7 cellular contexts compared by ENCODE assay signal in genomic region chrX:131157656-131158055, GRCh38.
DNase-seq lines count a peak whose midpoint lies in the region; ATAC-seq and TF ChIP-seq lines count a peak whose summit lies in the region.
"Not testable (repeated sequence)": the region's sequence is repeated elsewhere in the genome, so short reads cannot be mapped to it uniquely, and the experiment has no call there.

No MANE protein-coding gene starts in this region.

- H3K18ac ChIP-seq in neuronal stem cell (ENCODE audit: low read length) = not testable (repeated sequence)

- H3K4me1 Mint-ChIP-seq in endothelial cell (ENCODE audit: unreplicated experiment); mesothelial cell of epicardium: not testable (repeated sequence)

- H3K36me3 ChIP-seq in ES-I3 (ENCODE audit: insufficient read depth, low read length); HUES6 (ENCODE audit: control insufficient read depth, insufficient read depth, low read length); body of pancreas (replicated peaks in 1 of 2; ENCODE audit: insufficient read depth in 1 of 2, low read depth in 2 of 2); iPS DF 6.9 (ENCODE audit: control insufficient read depth, insufficient read depth, low read length); neuronal stem cell (replicated peaks in 1 of 2; ENCODE audit: control insufficient read depth in 2 of 2, insufficient read depth in 2 of 2, low read length in 2 of 2): not testable (repeated sequence)

- H3K14ac ChIP-seq in neuronal stem cell (ENCODE audit: low read length) = not testable (repeated sequence)

- H2AK5ac ChIP-seq in neuronal stem cell (ENCODE audit: low read depth, low read length) = not testable (repeated sequence)

- not testable (repeated sequence) for TF ChIP-seq POLR2A in body of pancreas (IDR thresholded peaks at IDR 0.05)

- not testable (repeated sequence) for ATAC-seq in body of pancreas

- not testable (repeated sequence) for H3K79me1 ChIP-seq in neuronal stem cell (ENCODE audit: low read depth, low read length)

- H3K27ac ChIP-seq in HUES6 (ENCODE audit: low read depth, low read length); body of pancreas; iPS DF 6.9 (ENCODE audit: low read length); neuronal stem cell (replicated peaks; ENCODE audit: low read length): not testable (repeated sequence)

- 8% methylated on average over 2 of the region's 16 CpGs; no CpG with 5 or more reads in 1 of the 2 donors for WGBS in body of pancreas, 2 donors
- WGBS in iPS DF 6.9 (ENCODE audit: insufficient coverage, insufficient read length) = no CpG with 5 or more reads among the region's 16 CpGs
- no CpG with 5 or more reads among the region's 16 CpGs for WGBS in neuronal stem cell (ENCODE audit: extremely low coverage in 2 of 2, insufficient read length in 2 of 2, insufficient replicate concordance in 1 of 2), 2 donors

- H4K8ac ChIP-seq in neuronal stem cell (ENCODE audit: low read depth, low read length) = not testable (repeated sequence)

- not testable (repeated sequence) for H3K4ac ChIP-seq in neuronal stem cell (ENCODE audit: low read length)

- not testable (repeated sequence) for H3K27ac Mint-ChIP-seq in endothelial cell (ENCODE audit: unreplicated experiment); mesothelial cell of epicardium

- H2BK120ac ChIP-seq in neuronal stem cell (ENCODE audit: low read depth, low read length) = not testable (repeated sequence)

- H3K27me3 Mint-ChIP-seq in endothelial cell (ENCODE audit: unreplicated experiment) = not testable (repeated sequence)
- H3K27me3 Mint-ChIP-seq in mesothelial cell of epicardium (ENCODE audit: low read depth) = peaks cover 49% of the 10 kb centered on the region

- H2AFZ ChIP-seq in neuronal stem cell (ENCODE audit: low read length) = not testable (repeated sequence)

- H3K4me3 ChIP-seq in HUES6 (ENCODE audit: low read depth, low read length) (peak overlapping the region; percentile 73), iPS DF 6.9 (ENCODE audit: low read length) (peak overlapping the region; percentile 48; the same call in 1 of the 2 replicates)
- not testable (repeated sequence) for H3K4me3 ChIP-seq in body of pancreas; neuronal stem cell (ENCODE audit: low read length in 2 of 2)

- H3K23ac ChIP-seq in neuronal stem cell (ENCODE audit: low read depth, low read length, poor library complexity) = not testable (repeated sequence)

- H3K27me3 ChIP-seq in HUES6 (ENCODE audit: control insufficient read depth, insufficient read depth, low read length) = peaks cover 12% of the 10 kb centered on the region; the same call in 1 of the 2 replicates
- H3K27me3 ChIP-seq in body of pancreas; iPS DF 6.9 (ENCODE audit: control insufficient read depth, insufficient read depth, low read length); neuronal stem cell (ENCODE audit: control insufficient read depth in 3 of 3, insufficient read depth in 3 of 3, low read depth in 1 of 3, low read length in 3 of 3): not testable (repeated sequence)

- H2BK15ac ChIP-seq in neuronal stem cell (ENCODE audit: low read length) = not testable (repeated sequence)

- intact Hi-C loops in body of pancreas (cut with DNase I) = not testable (repeated sequence)

- DNase-seq in body of pancreas = peak; percentile 1 to 54 (median 20)
- DNase-seq in endothelial cell (ENCODE audit: low spot score) = peak; percentile 3
- DNase-seq in iPS DF 6.9 (ENCODE audit: low read depth, low spot score); mesothelial cell of epicardium (ENCODE audit: low spot score in 2 of 2, unreplicated experiment in 2 of 2); neuronal stem cell (ENCODE audit: low spot score): not testable (repeated sequence)

- H3K9me3 Mint-ChIP-seq in endothelial cell (ENCODE audit: unreplicated experiment) = not testable (repeated sequence)
- peaks cover 15% of the 10 kb centered on the region for H3K9me3 Mint-ChIP-seq in mesothelial cell of epicardium

- H2BK12ac ChIP-seq in neuronal stem cell (ENCODE audit: low read length) = not testable (repeated sequence)

- peak overlapping the region; percentile 26 for H3K4me3 Mint-ChIP-seq in endothelial cell (ENCODE audit: unreplicated experiment)
- H3K4me3 Mint-ChIP-seq in mesothelial cell of epicardium = peak overlapping the region; percentile 62

- peak overlapping the region; percentile 48; the same call in 1 of the 2 replicates for H3K9ac ChIP-seq in ES-I3 (ENCODE audit: low read depth, low read length)
- H3K9ac ChIP-seq in HUES6 (ENCODE audit: low read length); neuronal stem cell (ENCODE audit: low read depth, low read length, poor library complexity): not testable (repeated sequence)

- H3K36me3 Mint-ChIP-seq in endothelial cell (ENCODE audit: low read depth, unreplicated experiment); mesothelial cell of epicardium: not testable (repeated sequence)

- not testable (repeated sequence) for TF ChIP-seq CTCF in body of pancreas (IDR thresholded peaks at IDR 0.05); endothelial cell (IDR thresholded peaks at IDR 0.05; ENCODE audit: unreplicated experiment); mesothelial cell of epicardium (IDR thresholded peaks at IDR 0.05; ENCODE audit: unreplicated experiment)

- not testable (repeated sequence) for H4K91ac ChIP-seq in neuronal stem cell (ENCODE audit: low read depth, low read length, poor library complexity)

- H3K9me3 ChIP-seq in ES-I3 (ENCODE audit: control insufficient read depth, insufficient read depth, low read length); HUES6 (ENCODE audit: control insufficient read depth, insufficient read depth, low read depth, low read length); body of pancreas; iPS DF 6.9 (ENCODE audit: control insufficient read depth, insufficient read depth, low read length); neuronal stem cell (replicated peaks in 1 of 2; ENCODE audit: control insufficient read depth in 2 of 2, insufficient read depth in 1 of 2, low read depth in 1 of 2, low read length in 2 of 2): not testable (repeated sequence)

- H2BK5ac ChIP-seq in neuronal stem cell (ENCODE audit: low read length) = not testable (repeated sequence)

- H3K4me2 ChIP-seq in neuronal stem cell (ENCODE audit: insufficient read depth, low read length, poor library complexity, severe bottlenecking) = peak overlapping the region; percentile 11

- not testable (repeated sequence) for H3K4me1 ChIP-seq in ES-I3 (ENCODE audit: insufficient read depth, low read length); HUES6 (ENCODE audit: control insufficient read depth, insufficient read depth, low read length); body of pancreas; iPS DF 6.9 (ENCODE audit: control insufficient read depth, insufficient read depth, low read length); neuronal stem cell (ENCODE audit: control insufficient read depth in 2 of 2, insufficient read depth in 1 of 2, low read depth in 1 of 2, low read length in 2 of 2)
